In genomic region chr7:56092388-56092787, GRCh38 we compare ENCODE assay signal across 12 cellular contexts. TPM values are rescaled to one million over a fixed set of nuclear protein-coding genes. Genes with fewer than 3 reads are reported as not detected.
DNase-seq lines count a peak whose midpoint lies in the region; ATAC-seq and TF ChIP-seq lines count a peak whose summit lies in the region.
"Not testable (repeated sequence)": the region's sequence is repeated elsewhere in the genome, so short reads cannot be mapped to it uniquely, and the experiment has no call there.
"Had no signal": no experiment of that assay in that cellular context is flagged by ENCODE, and none has a peak within 500 bp of the region (broad histone marks: within the 10 kb centered on the region; RNA-seq: fewer than 3 reads in every experiment).

No MANE protein-coding gene starts in this region.

- peak overlapping the region; percentile 64 for H3K27ac ChIP-seq in 22Rv1
- peak overlapping the region; percentile 29; the same call in 1 of the 2 replicates for H3K27ac ChIP-seq in Panc1 (ENCODE audit: low read length)
- H3K27ac ChIP-seq in breast epithelium = peak overlapping the region; percentile 58 to 67
- H3K27ac ChIP-seq in skin epidermis = peak overlapping the region in 18 of 21 experiments; percentile 7 to 84 (median 66)
- H3K27ac ChIP-seq in tibial artery = peak overlapping the region; percentile 82

- not testable (repeated sequence) for H3K4me3 ChIP-seq in Panc1 (ENCODE audit: low read depth in 2 of 2, low read length in 2 of 2)
- H3K4me3 ChIP-seq in breast epithelium (peak overlapping the region in 2 of 3 donors; percentile 25 to 53), fibroblast of the aortic adventitia (ENCODE audit: low read depth, low read length) (peak overlapping the region; percentile 2), skin epidermis (peak overlapping the region in 1 of 7 experiments; percentile 8), tibial artery (peak overlapping the region; percentile 38)

- not testable (repeated sequence) for DNase-seq in Panc1 (ENCODE audit: low read depth, low spot score); breast epithelium (ENCODE audit: low spot score in 2 of 2); fibroblast of the aortic adventitia (ENCODE audit: low read depth); tibial artery
- DNase-seq in inferior parietal cortex (ENCODE audit: extremely low spot score) = peak; percentile 8

- CTCF ChIA-PET in Panc1 (lab: Charles Lee) = interaction anchor here (0.6 to 1.2 kb wide), 2 partner anchors 14 to 15 kb away, joined by 3 to 5 read pairs; partner anchors contain the start of gene CHCHD2

- H3K9me3 Mint-ChIP-seq in nephron = not testable (repeated sequence)

- H3K36me3 Mint-ChIP-seq in nephron (ENCODE audit: low read depth) = not testable (repeated sequence)

- H3K36me3 ChIP-seq in Panc1 (ENCODE audit: control insufficient read depth, insufficient read depth, low read length); breast epithelium: not testable (repeated sequence)
- H3K36me3 ChIP-seq in tibial artery = peaks cover 4 to 31% (median 11%) of the 10 kb centered on the region in 3 donors

- POLR2A ChIA-PET in Panc1 (lab: Charles Lee) = interaction anchor here (0.5 to 0.6 kb wide), 2 partner anchors 38 to 86 kb away, joined by 3 to 6 read pairs; no protein-coding TSS in a partner anchor

- H3K27me3 Mint-ChIP-seq in nephron (ENCODE audit: low read depth) = not testable (repeated sequence)

- H3K4me1 ChIP-seq in Panc1 (ENCODE audit: control insufficient read depth, insufficient read depth, low read length) (peaks cover 11% of the 10 kb centered on the region; the same call in 1 of the 2 replicates), tibial artery (peaks cover 0 to 33% (median 25%) of the 10 kb centered on the region in 4 donors)
- H3K4me1 ChIP-seq in breast epithelium = not testable (repeated sequence)

- not testable (repeated sequence) for ATAC-seq in Panc1

- in situ Hi-C loops in Panc1 (cut with HindIII; ENCODE audit: low pct_unique_long_range_greater_than_20kb, low sequenced_read_pairs) = not testable (repeated sequence)

- not testable (repeated sequence) for H3K9me3 ChIP-seq in Panc1 (ENCODE audit: control insufficient read depth, insufficient read depth, low read depth, low read length); breast epithelium; tibial artery

- TF ChIP-seq CTCF in 22Rv1 (IDR thresholded peaks at IDR 0.05); Panc1 (IDR thresholded peaks at IDR 0.05); breast epithelium (IDR thresholded peaks at IDR 0.05); fibroblast of the aortic adventitia (IDR thresholded peaks at IDR 0.05; ENCODE audit: insufficient read depth, low read length); nephron (IDR thresholded peaks at IDR 0.05; ENCODE audit: unreplicated experiment in 3 of 3); tibial artery (IDR thresholded peaks at IDR 0.05): not testable (repeated sequence)

- not testable (repeated sequence) for TF ChIP-seq POLR2A in breast epithelium (IDR thresholded peaks at IDR 0.05)

- H3K4me3 Mint-ChIP-seq in nephron = peak overlapping the region in 1 of 3 experiments; percentile 52

- peaks cover 10% of the 10 kb centered on the region for H3K4me1 Mint-ChIP-seq in nephron

- intact Hi-C loops in Panc1 (cut with micrococcal nuclease; ENCODE audit: unreplicated experiment); breast epithelium (cut with DNase I; ENCODE audit: low total_unique reads); tibial artery (cut with DNase I; ENCODE audit: low total_unique reads): not testable (repeated sequence)

- BruUV-seq in Panc1 (replicated peaks; lab: Mats Ljungman, UMichigan) = not testable (repeated sequence)

- not testable (repeated sequence) for H3K27me3 ChIP-seq in Panc1 (ENCODE audit: control insufficient read depth, insufficient read depth, low read length); breast epithelium; tibial artery

- peak overlapping the region in 2 of 3 experiments; percentile 39 to 69 for H3K27ac Mint-ChIP-seq in nephron

RNA-seq across cellular contexts. Expression of gene PHKG1, which starts 0.4 kb away (rescaled TPM):
- total RNA-seq in Panc1 (2021; ENCODE audit: unreplicated experiment) = 0.67 TPM
- polyA plus RNA-seq in Panc1 (2012; ENCODE audit: insufficient read length) = 1.3 TPM
- 1 to 10 TPM; 2.6 to 4.3 (median 2.8) TPM for total RNA-seq in breast epithelium
- total RNA-seq in fibroblast of the aortic adventitia (ENCODE audit: low replicate concordance) = 2.3 and 3.4 TPM in 2 replicates

RNA-seq across cellular contexts. Expression of gene CHCHD2, which starts 13.9 kb away (rescaled TPM):
- total RNA-seq in Panc1 (2021; ENCODE audit: unreplicated experiment) (666 TPM), breast epithelium (100 to 1,000 TPM; 327 to 371 (median 363) TPM), fibroblast of the aortic adventitia (ENCODE audit: low replicate concordance) (175 and 348 TPM in 2 replicates)
- polyA plus RNA-seq in Panc1 (2012; ENCODE audit: insufficient read length) = 680 TPM

RNA-seq across cellular contexts. Expression of gene NUPR2, which starts 23.8 kb away (rescaled TPM):
- total RNA-seq in Panc1 (2021; ENCODE audit: unreplicated experiment) = not detected
- polyA plus RNA-seq in Panc1 (2012; ENCODE audit: insufficient read length) = 0.78 TPM
- total RNA-seq in breast epithelium = 10 to 100 TPM in 1 of 3 donors, 1 to 10 TPM in 1, not detected in 1; 5.2 to 10.1 TPM
- total RNA-seq in fibroblast of the aortic adventitia (ENCODE audit: low replicate concordance) = not detected in 2 replicates
- total RNA-seq: cardiac septum; Daoy; RPMI7951; T-helper 1 cell treated with Interleukin-12 subunit alpha and Interleukin-12 subunit beta and Interleukin-4 antibody, amounts not matched to agents 30 ng/mL and 1 ng/mL, for 36 hours had no signal

RNA-seq across cellular contexts. Expression of gene SUMF2, which starts 28.3 kb away (rescaled TPM):
- 156 TPM for total RNA-seq in Panc1 (2021; ENCODE audit: unreplicated experiment)
- polyA plus RNA-seq in Panc1 (2012; ENCODE audit: insufficient read length) = 222 TPM
- total RNA-seq in breast epithelium = 100 to 1,000 TPM; 123 to 131 (median 127) TPM
- 177 and 199 TPM in 2 replicates for total RNA-seq in fibroblast of the aortic adventitia (ENCODE audit: low replicate concordance)

RNA-seq across cellular contexts. Expression of gene CCT6A, which starts 40.8 kb away (rescaled TPM):
- total RNA-seq in Panc1 (2021; ENCODE audit: unreplicated experiment) = 324 TPM
- 266 TPM for polyA plus RNA-seq in Panc1 (2012; ENCODE audit: insufficient read length)
- total RNA-seq in breast epithelium = 100 to 1,000 TPM in 2 of 3 donors, 10 to 100 TPM in 1; 75.7 to 137 (median 112) TPM
- total RNA-seq in fibroblast of the aortic adventitia (ENCODE audit: low replicate concordance) = 188 and 193 TPM in 2 replicates

Comparison
In these comparisons a context has a peak if more than half of its experiments do, and no peak if none do; other contexts are left out.
1. H3K27ac ChIP-seq: peak in every context shown above with its lines; median percentile 82 in tibial artery; 66 in skin epidermis; 64 in 22Rv1; 62 in breast epithelium; 29 in Panc1.